ENCODE assay signal across 21 cellular contexts in the genomic region with DNA sequence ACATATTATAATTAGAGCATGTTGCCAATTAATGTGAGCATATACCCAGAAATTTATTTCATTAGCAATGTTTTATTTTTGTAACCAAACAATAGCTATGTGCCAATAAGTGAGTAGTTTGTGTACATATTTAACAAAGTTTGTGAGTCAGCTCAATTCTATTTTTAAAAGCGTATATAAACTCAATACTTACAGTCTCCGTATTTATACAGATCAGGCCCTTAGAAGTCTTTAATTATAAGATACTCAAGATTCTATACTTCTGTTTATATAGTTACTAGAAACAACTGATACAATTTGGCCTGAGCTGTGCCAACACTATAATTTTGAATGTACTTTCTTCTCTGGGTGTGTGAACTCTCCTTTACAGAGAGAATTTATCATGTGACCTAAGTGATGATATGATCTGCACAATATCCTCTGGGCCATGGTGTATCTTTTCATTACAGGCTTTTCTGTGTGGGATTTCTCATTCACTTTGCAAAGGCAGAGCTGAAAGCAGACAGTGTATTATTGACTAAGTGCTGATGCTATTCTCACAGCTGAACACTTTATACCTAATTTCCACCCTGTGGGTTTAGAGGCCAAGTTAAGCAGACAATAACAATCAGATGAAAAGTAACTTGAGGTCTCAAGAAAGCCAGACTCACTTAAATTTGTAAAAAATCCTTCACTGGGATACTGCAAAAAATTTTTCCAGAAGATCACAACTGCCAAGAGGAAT.
DNase-seq lines count a peak whose midpoint lies in the region; ATAC-seq and TF ChIP-seq lines count a peak whose summit lies in the region.
"Had no signal": no experiment of that assay in that cellular context is flagged by ENCODE, and none has a peak within 500 bp of the region (broad histone marks: within the 10 kb centered on the region; RNA-seq: fewer than 3 reads in every experiment).

No MANE protein-coding gene starts in this region.

- POLR2A ChIA-PET in A673 (lab: Charles Lee; ENCODE audit: low non-redundant PET) = no interaction called here

- H3K27me3 ChIP-seq in adipocyte (replicated peaks; ENCODE audit: control insufficient read depth, insufficient read depth, low read length) = no peaks in the 10 kb centered on the region
- H3K27me3 ChIP-seq in fibroblast of lung (ENCODE audit: control insufficient read depth, insufficient read depth, low read length) = no peaks in the 10 kb centered on the region
- no peaks in the 10 kb centered on the region for H3K27me3 ChIP-seq in sigmoid colon
- H3K27me3 ChIP-seq in HAP-1 (ENCODE audit: low read depth) = no peaks in the 10 kb centered on the region
- no peaks in the 10 kb centered on the region for H3K27me3 ChIP-seq in A673 (replicated peaks; ENCODE audit: insufficient read depth, low read depth, low read length, poor library complexity)
- H3K27me3 ChIP-seq: foreskin keratinocyte had no signal

- no TSS peak for BruUV-seq in A673 (replicated peaks; lab: Mats Ljungman, UMichigan)

- peaks cover 11 to 14% of the 10 kb centered on the region in 2 donors for H3K9me3 Mint-ChIP-seq in activated naive CD4-positive, alpha-beta T cell treated with anti-CD3 and anti-CD28 coated beads, Interleukin-2, amount 50 U/mL, for 72 hours

- no peaks in the 10 kb centered on the region for H3K36me3 Mint-ChIP-seq in activated naive CD4-positive, alpha-beta T cell treated with anti-CD3 and anti-CD28 coated beads, Interleukin-2, amount 50 U/mL, for 72 hours

- H3K36me3 ChIP-seq in adipocyte (ENCODE audit: control insufficient read depth, insufficient read depth, low read length, severe bottlenecking) (no peaks in the 10 kb centered on the region), fibroblast of lung (ENCODE audit: control insufficient read depth, insufficient read depth, low read length) (no peaks in the 10 kb centered on the region), sigmoid colon (no peaks in the 10 kb centered on the region), HAP-1 (replicated peaks) (no peaks in the 10 kb centered on the region), A673 (ENCODE audit: insufficient read depth, low read length, poor library complexity, severe bottlenecking) (no peaks in the 10 kb centered on the region)

- no peak overlapping the region for H3K27ac Mint-ChIP-seq in activated naive CD4-positive, alpha-beta T cell treated with anti-CD3 and anti-CD28 coated beads, Interleukin-2, amount 50 U/mL, for 72 hours
- H3K27ac Mint-ChIP-seq: activated naive CD8-positive, alpha-beta T cell treated with anti-CD3 and anti-CD28 coated beads, Interleukin-2, amount 50 U/mL, for 24 hours; activated T-helper 2 cell treated with anti-CD3 and anti-CD28 coated beads, Interferon-gamma antibody, Interleukin-2, Interleukin-4, amounts not matched to agents 10 μg/mL and 5 μg/mL and 100 μg/mL, durations not matched to agents 14 hours and 24 hours and 36 hours had no signal

- H3K4me2 ChIP-seq in fibroblast of lung (ENCODE audit: extremely low read depth, insufficient read depth, low read length) = peak overlapping the region; percentile 4

- no peak for TF ChIP-seq EP300 in sigmoid colon (IDR thresholded peaks at IDR 0.05)

- no peak for TF ChIP-seq POLR2A in sigmoid colon (IDR thresholded peaks at IDR 0.05)

- 63 to 64% methylated on average over 2 of the region's 2 CpGs for WGBS in sigmoid colon, 2 donors

- in situ Hi-C loops in HAP-1 (cut with MboI; ENCODE audit: low sequenced_read_pairs) = no loop called here
- in situ Hi-C loops in ACHN (cut with HindIII; ENCODE audit: low pct_ligation_motif_present, low pct_unique_long_range_greater_than_20kb, low sequenced_read_pairs) = no loop called here

- intact Hi-C loops in sigmoid colon (cut with DNase I) = no loop called here
- intact Hi-C loops in A673 (cut with micrococcal nuclease; ENCODE audit: unreplicated experiment) = no loop called here

- no peak for ATAC-seq in activated naive CD4-positive, alpha-beta T cell treated with anti-CD3 and anti-CD28 coated beads, Interleukin-2, amount 50 U/mL, for 72 hours
- ATAC-seq: activated naive CD8-positive, alpha-beta T cell treated with anti-CD3 and anti-CD28 coated beads, Interleukin-2, amount 50 U/mL, for 24 hours; foreskin keratinocyte; left colon had no signal

- H3K9ac ChIP-seq in adipocyte (ENCODE audit: low read length) (no peak overlapping the region), fibroblast of lung (ENCODE audit: insufficient read depth, low read length) (no peak overlapping the region)

- H4K20me1 ChIP-seq in fibroblast of lung (ENCODE audit: control insufficient read depth, extremely low read depth, insufficient read depth, low read length) = no peaks in the 10 kb centered on the region

- no peak overlapping the region for H3K4me3 ChIP-seq in adipocyte (ENCODE audit: low read length)
- H3K4me3 ChIP-seq in fibroblast of lung (replicated peaks in 1 of 4; ENCODE audit: control extremely low read depth in 1 of 4, insufficient read depth in 1 of 4, low read depth in 3 of 4, low read length in 4 of 4) = no peak overlapping the region
- H3K4me3 ChIP-seq in sigmoid colon = no peak overlapping the region
- no peak overlapping the region for H3K4me3 ChIP-seq in HAP-1
- H3K4me3 ChIP-seq in A673 (ENCODE audit: low read depth, low read length, poor library complexity, severe bottlenecking) = no peak overlapping the region

- H3K27ac ChIP-seq in fibroblast of lung (ENCODE audit: insufficient read depth, low read length) (peak overlapping the region; percentile 13), sigmoid colon (peak overlapping the region in 3 of 4 donors; percentile 25 to 54 (median 52)), A673 (ENCODE audit: low read depth, low read length, poor library complexity, severe bottlenecking) (no peak overlapping the region)
- H3K27ac ChIP-seq: foreskin keratinocyte, RWPE1 had no signal

- DNase-seq in HCEC 1CT (peak; percentile 32), adipocyte (ENCODE audit: low read depth) (peak; percentile 51), fibroblast of lung (ENCODE audit: low read depth in 2 of 2) (peak in 1 of 2 donors; percentile 65), sigmoid colon (no peak), HAP-1 (ENCODE audit: low spot score in 2 of 2) (no peak), A673 (ENCODE audit: low spot score) (no peak), ACHN (no peak)
- DNase-seq in activated naive CD4-positive, alpha-beta T cell treated with anti-CD3 and anti-CD28 coated beads, Interleukin-2, amount 50 U/mL, for 72 hours (ENCODE audit: low spot score in 2 of 2) = no peak
- DNase-seq: activated CD4-positive, alpha-beta T cell treated with anti-CD3 and anti-CD28 coated beads for 48 hours; activated naive CD8-positive, alpha-beta T cell treated with anti-CD3 and anti-CD28 coated beads, Interleukin-2, amount 50 U/mL, for 24 hours; AML-193; caudate nucleus; effector CD8-positive, alpha-beta T cell; foreskin keratinocyte; Karpas-422; left colon; NCI-H1092 treated with DMSO at 0.1 percent for 48 hours; NCI-H2081; NCI-H510A treated with DMSO at 0.1 percent for 48 hours had no signal

- TF ChIP-seq CTCF in fibroblast of lung (conservative IDR thresholded peaks at IDR 0.05 in 1 of 2, IDR thresholded peaks at IDR 0.05 in 1 of 2; ENCODE audit: low read depth in 1 of 2, low read length in 2 of 2) (no peak), sigmoid colon (IDR thresholded peaks at IDR 0.05) (no peak), A673 (conservative IDR thresholded peaks at IDR 0.05; ENCODE audit: low read depth, low read length) (no peak)

- no peak overlapping the region for H2AFZ ChIP-seq in fibroblast of lung (ENCODE audit: low read length)

- H3K79me2 ChIP-seq in fibroblast of lung (ENCODE audit: control insufficient read depth, insufficient read depth, low read length) = no peaks in the 10 kb centered on the region

- CTCF ChIA-PET in A673 (lab: Charles Lee) = no interaction called here

- H3K9me3 ChIP-seq in adipocyte (ENCODE audit: control insufficient read depth, low read length) (no peaks in the 10 kb centered on the region), fibroblast of lung (ENCODE audit: control insufficient read depth, insufficient read depth, low read depth, low read length) (no peaks in the 10 kb centered on the region), sigmoid colon (no peaks in the 10 kb centered on the region), HAP-1 (no peaks in the 10 kb centered on the region), A673 (ENCODE audit: low read depth, low read length, poor library complexity, severe bottlenecking) (no peaks in the 10 kb centered on the region)

- no peaks in the 10 kb centered on the region for H3K4me1 ChIP-seq in adipocyte (ENCODE audit: control insufficient read depth, insufficient read depth, low read length)
- H3K4me1 ChIP-seq in fibroblast of lung (ENCODE audit: control insufficient read depth, extremely low read depth, insufficient read depth, low read length) = peaks cover 10% of the 10 kb centered on the region
- peaks cover 0 to 23% (median 17%) of the 10 kb centered on the region in 4 donors for H3K4me1 ChIP-seq in sigmoid colon
- H3K4me1 ChIP-seq in HAP-1 = no peaks in the 10 kb centered on the region
- no peaks in the 10 kb centered on the region for H3K4me1 ChIP-seq in A673 (ENCODE audit: insufficient read depth, low read length, poor library complexity, severe bottlenecking)

Comparison
In these comparisons a context has a peak if more than half of its experiments do, and no peak if none do; other contexts are left out.
1. DNase-seq: peak in HCEC 1CT (single experiment) and adipocyte (single experiment); none in sigmoid colon (single experiment), HAP-1 (0 of 2), A673 (single experiment), ACHN (single experiment) and activated naive CD4-positive, alpha-beta T cell treated with anti-CD3 and anti-CD28 coated beads, Interleukin-2, amount 50 U/mL, for 72 hours (0 of 2).